ENCODE assay signal across 9 cellular contexts in genomic region chr1:156480015-156480368, GRCh38. TPM values are rescaled to one million over a fixed set of nuclear protein-coding genes. Genes with fewer than 3 reads are reported as not detected.
DNase-seq lines count a peak whose midpoint lies in the region; ATAC-seq and TF ChIP-seq lines count a peak whose summit lies in the region.
"Had no signal": no experiment of that assay in that cellular context is flagged by ENCODE, and none has a peak within 500 bp of the region (broad histone marks: within the 10 kb centered on the region; RNA-seq: fewer than 3 reads in every experiment).

No MANE protein-coding gene starts in this region.

- H3K27ac Mint-ChIP-seq in activated T-cell treated with anti-CD3 and anti-CD28 coated beads, Interleukin-2, amount 50 U/mL, for 24 hours, result peak overlapping the region; percentile 70
- peak overlapping the region; percentile 22 to 77 for H3K27ac Mint-ChIP-seq in T-cell

- no peak overlapping the region for H3K4me3 ChIP-seq in fibroblast of villous mesenchyme (ENCODE audit: low read depth, low read length)

- no peaks in the 10 kb centered on the region for H3K9me3 Mint-ChIP-seq in activated T-cell treated with anti-CD3 and anti-CD28 coated beads, Interleukin-2, amount 50 U/mL, for 24 hours
- no peaks in the 10 kb centered on the region for H3K9me3 Mint-ChIP-seq in activated T-cell treated with anti-CD3 and anti-CD28 coated beads, Interleukin-2, amount 50 U/mL, for 4 hours
- no peaks in the 10 kb centered on the region for H3K9me3 Mint-ChIP-seq in T-cell

- peaks cover 84% of the 10 kb centered on the region for H3K36me3 Mint-ChIP-seq in activated T-cell treated with anti-CD3 and anti-CD28 coated beads, Interleukin-2, amount 50 U/mL, for 24 hours (ENCODE audit: low read depth)
- H3K36me3 Mint-ChIP-seq in activated T-cell treated with anti-CD3 and anti-CD28 coated beads, Interleukin-2, amount 50 U/mL, for 4 hours (ENCODE audit: insufficient read depth), result peaks cover 38% of the 10 kb centered on the region
- peaks cover 54% of the 10 kb centered on the region for H3K36me3 Mint-ChIP-seq in T-cell

- CTCF ChIA-PET in T-cell (lab: Charles Lee), result interaction anchor here (0.5 to 2.4 kb wide), 26 partner anchors 10 to 267 kb away, joined by 3 to 51 read pairs (median 4); partner anchors contain the start of genes MEF2D (in 2 of the 2) and NAXE (in 1 of the 2)

- TF ChIP-seq CTCF in fibroblast of villous mesenchyme (IDR thresholded peaks at IDR 0.05; ENCODE audit: insufficient read depth, low read depth, low read length), result peak; percentile 16

- POLR2A ChIA-PET in T-cell (lab: Charles Lee), result interaction anchor here in 1 of 2 donors (0.5 to 1.7 kb wide), 6 partner anchors 9 to 129 kb away, joined by 3 to 14 read pairs (median 4); partner anchors contain the start of gene MEF2D

- DNase-seq in activated T-cell treated with anti-CD3 and anti-CD28 coated beads, Interleukin-2, amount 50 U/mL, for 24 hours, result no peak
- DNase-seq in activated T-cell treated with anti-CD3 and anti-CD28 coated beads, Interleukin-2, amount 50 U/mL, for 4 hours, result no peak
- DNase-seq in T-cell (no peak), fibroblast of villous mesenchyme (ENCODE audit: low read depth) (no peak), mucosa of gallbladder (ENCODE audit: low spot score) (no peak)
- DNase-seq in activated effector memory CD4-positive, alpha-beta T cell treated with anti-CD3 and anti-CD28 coated beads, Interleukin-2, amount 50 U/mL, for 16 hours, result no peak
- DNase-seq: NCI-H2081 treated with DMSO at 0.1 percent for 48 hours had no signal

- H3K4me3 Mint-ChIP-seq in activated T-cell treated with anti-CD3 and anti-CD28 coated beads, Interleukin-2, amount 50 U/mL, for 24 hours, result no peak overlapping the region
- H3K4me3 Mint-ChIP-seq in activated T-cell treated with anti-CD3 and anti-CD28 coated beads, Interleukin-2, amount 50 U/mL, for 4 hours, result no peak overlapping the region
- H3K4me3 Mint-ChIP-seq in T-cell, result peak overlapping the region in 1 of 3 donors; percentile 45

- no peak for ATAC-seq in activated T-cell treated with anti-CD3 and anti-CD28 coated beads, Interleukin-2, amount 50 U/mL, for 4 hours
- no peak for ATAC-seq in T-cell (replicated peaks in 1 of 4)
- no peak for ATAC-seq in esophagus mucosa

- peaks cover 68% of the 10 kb centered on the region for H3K4me1 Mint-ChIP-seq in activated T-cell treated with anti-CD3 and anti-CD28 coated beads, Interleukin-2, amount 50 U/mL, for 24 hours (ENCODE audit: low read depth)
- H3K4me1 Mint-ChIP-seq in activated T-cell treated with anti-CD3 and anti-CD28 coated beads, Interleukin-2, amount 50 U/mL, for 4 hours (ENCODE audit: low read depth), result peaks cover 46% of the 10 kb centered on the region
- peaks cover 39 to 48% (median 46%) of the 10 kb centered on the region in 3 donors for H3K4me1 Mint-ChIP-seq in T-cell

- peak overlapping the region; percentile 66 for H3K27ac ChIP-seq in temporal lobe (ENCODE audit: low read depth, low read length)

- no peaks in the 10 kb centered on the region for H3K27me3 Mint-ChIP-seq in activated T-cell treated with anti-CD3 and anti-CD28 coated beads, Interleukin-2, amount 50 U/mL, for 24 hours
- H3K27me3 Mint-ChIP-seq in activated T-cell treated with anti-CD3 and anti-CD28 coated beads, Interleukin-2, amount 50 U/mL, for 4 hours (ENCODE audit: low read depth), result no peaks in the 10 kb centered on the region
- H3K27me3 Mint-ChIP-seq in T-cell, result no peaks in the 10 kb centered on the region

RNA-seq across cellular contexts. Expression of gene MEF2D, which starts 20.6 kb away (rescaled TPM):
- total RNA-seq in activated T-cell treated with anti-CD3 and anti-CD28 coated beads, Interleukin-2, amount 50 U/mL, for 4 hours, result 10 to 100 TPM; 42.5 to 50.9 (median 46.3) TPM
- total RNA-seq in T-cell (100 to 1,000 TPM in 2 of 5 donors, 10 to 100 TPM in 3; 60.7 to 133 (median 79.3) TPM), fibroblast of villous mesenchyme (10.0 and 10.8 TPM in 2 replicates), temporal lobe (6.9 TPM), mucosa of gallbladder (57.8 TPM), esophagus mucosa (15.0 TPM)
